In the genomic region with DNA sequence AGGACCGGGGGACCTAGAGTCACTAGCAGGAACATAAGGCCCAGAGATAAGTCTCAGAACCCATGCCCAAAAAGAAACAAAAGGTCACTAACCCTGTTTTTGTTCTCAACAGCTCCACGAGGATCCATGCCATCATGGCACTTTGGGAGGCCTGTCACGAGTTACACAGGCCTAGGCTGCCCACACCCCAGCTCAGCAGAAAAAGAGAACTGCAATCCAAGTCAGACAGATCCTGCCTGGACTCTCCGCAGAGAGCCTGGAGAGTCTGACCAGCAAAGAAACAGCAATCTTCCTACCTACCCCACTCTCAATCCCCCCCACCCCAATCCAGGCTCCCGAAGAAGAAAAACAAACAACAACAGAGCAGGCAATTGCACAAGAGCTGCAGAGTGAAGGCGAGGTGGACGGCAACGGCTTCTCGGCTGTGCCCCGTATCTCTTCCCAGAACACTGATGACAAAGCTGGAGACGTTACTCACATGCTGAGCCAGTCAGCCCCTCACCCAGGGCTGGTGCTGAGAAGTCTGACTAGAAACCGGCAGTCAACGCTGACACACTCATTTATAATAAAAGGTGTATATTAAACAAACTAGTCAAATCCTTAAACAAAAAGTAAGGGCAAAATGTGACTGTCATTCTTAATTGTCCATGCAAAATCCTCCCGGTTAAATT, we compare ENCODE assay signal across 7 cellular contexts.
DNase-seq lines count a peak whose midpoint lies in the region; ATAC-seq and TF ChIP-seq lines count a peak whose summit lies in the region.

No MANE protein-coding gene starts in this region.

- H3K4me1 Mint-ChIP-seq in activated CD8-positive, alpha-beta T cell treated with anti-CD3 and anti-CD28 coated beads for 36 hours (ENCODE audit: low read depth) = peaks cover 58% of the 10 kb centered on the region

- intact Hi-C loops in activated CD8-positive, alpha-beta T cell treated with anti-CD3 and anti-CD28 coated beads for 36 hours (cut with micrococcal nuclease) = no loop called here

- CTCF ChIA-PET in activated CD8-positive, alpha-beta T cell treated with anti-CD3 and anti-CD28 coated beads for 36 hours (lab: Charles Lee) = interaction anchor here (1.3 to 5.0 kb wide), 6 partner anchors 10 to 160 kb away, joined by 3 to 35 read pairs (median 5); no protein-coding TSS in a partner anchor

- DNase-seq in HK-2 (ENCODE audit: unreplicated experiment) (peak; percentile 62), fibroblast of peridontal ligament (ENCODE audit: extremely low read depth) (peak; percentile 76), nucleus accumbens (lab: John Stamatoyannopoulos, UW) (peak in 46 of 56 donors; percentile 11 to 75 (median 44)), NCI-H345 (lab: John Stamatoyannopoulos, UW) (no peak), DMS 273 treated with DMSO at 0.1 percent for 48 hours (lab: John Stamatoyannopoulos, UW) (no peak)
- no peak for DNase-seq in activated CD8-positive, alpha-beta T cell treated with anti-CD3 and anti-CD28 coated beads for 36 hours

- no peaks in the 10 kb centered on the region for H3K9me3 Mint-ChIP-seq in activated CD8-positive, alpha-beta T cell treated with anti-CD3 and anti-CD28 coated beads for 36 hours

- H3K4me3 Mint-ChIP-seq in activated CD8-positive, alpha-beta T cell treated with anti-CD3 and anti-CD28 coated beads for 36 hours = peak overlapping the region; percentile 74

- H3K27me3 Mint-ChIP-seq in activated CD8-positive, alpha-beta T cell treated with anti-CD3 and anti-CD28 coated beads for 36 hours = no peaks in the 10 kb centered on the region

- peak overlapping the region; percentile 95 for H3K27ac Mint-ChIP-seq in activated CD8-positive, alpha-beta T cell treated with anti-CD3 and anti-CD28 coated beads for 36 hours

- ATAC-seq in activated CD8-positive, alpha-beta T cell treated with anti-CD3 and anti-CD28 coated beads for 36 hours = no peak
- no peak for ATAC-seq in HG02610 (IDR thresholded peaks at IDR 0.05; ENCODE audit: unreplicated experiment)

- no peak for TF ChIP-seq CTCF in activated CD8-positive, alpha-beta T cell treated with anti-CD3 and anti-CD28 coated beads for 36 hours (IDR thresholded peaks at IDR 0.05)

- H3K36me3 Mint-ChIP-seq in activated CD8-positive, alpha-beta T cell treated with anti-CD3 and anti-CD28 coated beads for 36 hours (ENCODE audit: low read depth) = peaks cover 12% of the 10 kb centered on the region

- POLR2A ChIA-PET in activated CD8-positive, alpha-beta T cell treated with anti-CD3 and anti-CD28 coated beads for 36 hours (lab: Charles Lee) = interaction anchor here (0.9 to 1.9 kb wide), 6 partner anchors 10 to 154 kb away, joined by 3 to 5 read pairs (median 3); no protein-coding TSS in a partner anchor

Comparison
In these comparisons a context has a peak if more than half of its experiments do, and no peak if none do; other contexts are left out.
1. DNase-seq: peak in HK-2 (single experiment), fibroblast of peridontal ligament (single experiment) and nucleus accumbens (46 of 56); none in activated CD8-positive, alpha-beta T cell treated with anti-CD3 and anti-CD28 coated beads for 36 hours (single experiment), NCI-H345 (single experiment) and DMS 273 treated with DMSO at 0.1 percent for 48 hours (single experiment).